13 cellular contexts compared by ENCODE assay signal in genomic region chr17:81898029-81898866, GRCh38. TPM values are rescaled to one million over a fixed set of nuclear protein-coding genes. Genes with fewer than 3 reads are reported as not detected.
A peak's percentile ranks its signal among the peaks of the same experiment; 100 is the strongest.
DNase-seq lines count a peak whose midpoint lies in the region; ATAC-seq and TF ChIP-seq lines count a peak whose summit lies in the region.
"Had no signal": no experiment of that assay in that cellular context is flagged by ENCODE, and none has a peak within 500 bp of the region (broad histone marks: within the 10 kb centered on the region; RNA-seq: fewer than 3 reads in every experiment).

No MANE protein-coding gene starts in this region.

- ATAC-seq in GM19395 (IDR thresholded peaks at IDR 0.05; ENCODE audit: unreplicated experiment), result no peak
- ATAC-seq in activated CD8-positive, alpha-beta memory T cell treated with anti-CD3 and anti-CD28 coated beads, Interleukin-2, amount 10 ng/mL, durations not matched to agents 7 days and 5 days, result no peak
- ATAC-seq: activated naive CD4-positive, alpha-beta T cell treated with anti-CD3 and anti-CD28 coated beads, Interleukin-2, amount 50 U/mL, for 72 hours had no signal

- H3K4me3 Mint-ChIP-seq in endothelial cell (ENCODE audit: unreplicated experiment), result no peak overlapping the region
- H3K4me3 Mint-ChIP-seq in activated CD8-positive, alpha-beta memory T cell treated with anti-CD3 and anti-CD28 coated beads, Interleukin-2, amount 10 ng/mL, durations not matched to agents 7 days and 5 days, result no peak overlapping the region
- H3K4me3 Mint-ChIP-seq: activated CD4-positive, alpha-beta memory T cell treated with anti-CD3 and anti-CD28 coated beads for 36 hours had no signal

- peak; percentile 79 for DNase-seq in ACHN
- peak; percentile 41 for DNase-seq in HK-2 (ENCODE audit: unreplicated experiment)
- DNase-seq in amniotic epithelial cell (ENCODE audit: low read depth), result peak; percentile 25
- peak; percentile 56 for DNase-seq in glomerular visceral epithelial cell (ENCODE audit: extremely low spot score)
- no peak for DNase-seq in WERI-Rb-1
- no peak for DNase-seq in endothelial cell (ENCODE audit: low spot score)
- DNase-seq in activated CD8-positive, alpha-beta memory T cell treated with anti-CD3 and anti-CD28 coated beads, Interleukin-2, amount 10 ng/mL, durations not matched to agents 7 days and 5 days, result no peak
- DNase-seq: activated CD4-positive, alpha-beta memory T cell treated with anti-CD3 and anti-CD28 coated beads for 36 hours; SJCRH30; tibial artery had no signal

- H3K27me3 ChIP-seq in WERI-Rb-1 (ENCODE audit: insufficient read depth, low read depth, severe bottlenecking), result no peaks in the 10 kb centered on the region
- H3K27me3 ChIP-seq: SJCRH30, tibial artery had no signal

- H3K4me3 ChIP-seq in WERI-Rb-1 (ENCODE audit: low read depth, low read length), result no peak overlapping the region
- H3K4me3 ChIP-seq: SJCRH30, tibial artery had no signal

- no peak overlapping the region for H3K27ac ChIP-seq in WERI-Rb-1
- H3K27ac ChIP-seq: C4-2B, SJCRH30, tibial artery had no signal

- peaks cover 69% of the 10 kb centered on the region for H3K36me3 ChIP-seq in WERI-Rb-1

- TF ChIP-seq CTCF in WERI-Rb-1 (IDR thresholded peaks at IDR 0.05; ENCODE audit: low read depth, low read length) (no peak), endothelial cell (IDR thresholded peaks at IDR 0.05; ENCODE audit: unreplicated experiment) (no peak)

- H3K9me3 ChIP-seq in WERI-Rb-1 (ENCODE audit: severe bottlenecking), result no peaks in the 10 kb centered on the region
- H3K9me3 ChIP-seq: SJCRH30, tibial artery had no signal

- no peaks in the 10 kb centered on the region for H3K9me3 Mint-ChIP-seq in endothelial cell (ENCODE audit: unreplicated experiment)
- H3K9me3 Mint-ChIP-seq in activated CD8-positive, alpha-beta memory T cell treated with anti-CD3 and anti-CD28 coated beads, Interleukin-2, amount 10 ng/mL, durations not matched to agents 7 days and 5 days (ENCODE audit: low read depth), result no peaks in the 10 kb centered on the region
- H3K9me3 Mint-ChIP-seq: activated CD4-positive, alpha-beta memory T cell treated with anti-CD3 and anti-CD28 coated beads for 36 hours; activated naive CD4-positive, alpha-beta T cell treated with anti-CD3 and anti-CD28 coated beads, Interleukin-2, amount 50 U/mL, for 72 hours had no signal

- in situ Hi-C loops in ACHN (cut with HindIII; ENCODE audit: low pct_ligation_motif_present, low pct_unique_long_range_greater_than_20kb, low sequenced_read_pairs), result no loop called here

- CTCF ChIA-PET in activated CD8-positive, alpha-beta memory T cell treated with anti-CD3 and anti-CD28 coated beads, Interleukin-2, amount 10 ng/mL, durations not matched to agents 7 days and 5 days (lab: Charles Lee), result interaction anchor here (1.1 kb wide), 1 partner anchor 11 kb away, joined by 3 read pairs; no protein-coding TSS in a partner anchor

- H3K4me1 Mint-ChIP-seq in endothelial cell (ENCODE audit: unreplicated experiment), result no peaks in the 10 kb centered on the region
- peaks cover 7% of the 10 kb centered on the region for H3K4me1 Mint-ChIP-seq in activated CD8-positive, alpha-beta memory T cell treated with anti-CD3 and anti-CD28 coated beads, Interleukin-2, amount 10 ng/mL, durations not matched to agents 7 days and 5 days

- H3K36me3 Mint-ChIP-seq in endothelial cell (ENCODE audit: low read depth, unreplicated experiment), result peaks cover 21% of the 10 kb centered on the region
- peaks cover 17% of the 10 kb centered on the region for H3K36me3 Mint-ChIP-seq in activated CD8-positive, alpha-beta memory T cell treated with anti-CD3 and anti-CD28 coated beads, Interleukin-2, amount 10 ng/mL, durations not matched to agents 7 days and 5 days

- H3K27me3 Mint-ChIP-seq in endothelial cell (ENCODE audit: unreplicated experiment), result peaks cover 10% of the 10 kb centered on the region
- H3K27me3 Mint-ChIP-seq in activated CD8-positive, alpha-beta memory T cell treated with anti-CD3 and anti-CD28 coated beads, Interleukin-2, amount 10 ng/mL, durations not matched to agents 7 days and 5 days, result peaks cover 10% of the 10 kb centered on the region

- no peak overlapping the region for H3K27ac Mint-ChIP-seq in endothelial cell (ENCODE audit: unreplicated experiment)
- H3K27ac Mint-ChIP-seq in activated CD8-positive, alpha-beta memory T cell treated with anti-CD3 and anti-CD28 coated beads, Interleukin-2, amount 10 ng/mL, durations not matched to agents 7 days and 5 days, result no peak overlapping the region
- H3K27ac Mint-ChIP-seq: activated CD4-positive, alpha-beta memory T cell treated with anti-CD3 and anti-CD28 coated beads for 36 hours; activated naive CD4-positive, alpha-beta T cell treated with anti-CD3 and anti-CD28 coated beads, Interleukin-2, amount 50 U/mL, for 72 hours had no signal

RNA-seq across cellular contexts. Expression of gene NPB, which starts 3.8 kb away (rescaled TPM):
- 0.56 TPM for total RNA-seq in endothelial cell (ENCODE audit: unreplicated experiment)
- total RNA-seq in activated CD8-positive, alpha-beta memory T cell treated with anti-CD3 and anti-CD28 coated beads, Interleukin-2, amount 10 ng/mL, durations not matched to agents 7 days and 5 days, result under 1 TPM in 1 of 2 experiments, not detected in 1; 0.23 TPM
- total RNA-seq: activated CD4-positive, alpha-beta memory T cell treated with anti-CD3 and anti-CD28 coated beads for 36 hours had no signal

RNA-seq across cellular contexts. Expression of gene ANAPC11, which starts 6.7 kb away (rescaled TPM):
- 121 TPM for total RNA-seq in endothelial cell (ENCODE audit: unreplicated experiment)
- 100 to 1,000 TPM; 138 to 155 TPM for total RNA-seq in activated CD8-positive, alpha-beta memory T cell treated with anti-CD3 and anti-CD28 coated beads, Interleukin-2, amount 10 ng/mL, durations not matched to agents 7 days and 5 days

RNA-seq across cellular contexts. Expression of gene ALYREF, which starts 6.9 kb away (rescaled TPM):
- 127 TPM for total RNA-seq in endothelial cell (ENCODE audit: unreplicated experiment)
- 100 to 1,000 TPM; 215 to 236 TPM for total RNA-seq in activated CD8-positive, alpha-beta memory T cell treated with anti-CD3 and anti-CD28 coated beads, Interleukin-2, amount 10 ng/mL, durations not matched to agents 7 days and 5 days

RNA-seq across cellular contexts. Expression of gene PCYT2, which starts 13.0 kb away (rescaled TPM):
- total RNA-seq in endothelial cell (ENCODE audit: unreplicated experiment), result 26.8 TPM
- 10 to 100 TPM; 48.5 TPM for total RNA-seq in activated CD8-positive, alpha-beta memory T cell treated with anti-CD3 and anti-CD28 coated beads, Interleukin-2, amount 10 ng/mL, durations not matched to agents 7 days and 5 days

RNA-seq across cellular contexts. Expression of gene SIRT7, which starts 19.7 kb away (rescaled TPM):
- total RNA-seq in endothelial cell (ENCODE audit: unreplicated experiment), result 14.4 TPM
- total RNA-seq in activated CD8-positive, alpha-beta memory T cell treated with anti-CD3 and anti-CD28 coated beads, Interleukin-2, amount 10 ng/mL, durations not matched to agents 7 days and 5 days, result 10 to 100 TPM; 55.1 to 61.0 TPM

Comparison
In these comparisons a context has a peak if more than half of its experiments do, and no peak if none do; other contexts are left out.
1. DNase-seq: peak in ACHN (single experiment), HK-2 (single experiment), amniotic epithelial cell (single experiment) and glomerular visceral epithelial cell (single experiment); none in WERI-Rb-1 (single experiment), endothelial cell (single experiment) and activated CD8-positive, alpha-beta memory T cell treated with anti-CD3 and anti-CD28 coated beads, Interleukin-2, amount 10 ng/mL, durations not matched to agents 7 days and 5 days (single experiment).